ENCODE assay signal across 5 cellular contexts in the genomic region with DNA sequence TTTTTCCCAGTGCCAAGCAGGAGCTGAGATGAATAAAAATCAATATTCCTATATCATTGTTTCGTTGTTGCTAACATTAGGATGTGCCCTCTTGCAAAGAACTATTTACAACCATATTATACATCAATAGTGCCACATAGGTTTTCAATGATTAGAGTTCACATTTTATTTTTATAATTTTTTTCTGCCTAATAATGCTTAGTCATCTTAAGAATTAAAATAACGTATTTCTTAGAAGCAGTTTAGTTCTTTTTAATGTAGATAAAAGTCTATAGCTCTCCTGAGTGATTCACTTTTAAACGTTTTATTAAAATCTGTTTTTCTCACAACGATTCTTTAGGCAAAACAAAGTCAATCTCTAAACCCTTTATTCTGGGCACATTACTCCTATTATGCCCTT.
"Had no signal": no experiment of that assay in that cellular context is flagged by ENCODE, and none has a peak within 500 bp of the region (broad histone marks: within the 10 kb centered on the region; RNA-seq: fewer than 3 reads in every experiment).

No MANE protein-coding gene starts in this region.

- H3K4me2 ChIP-seq: KMS-11 had no signal

- H3K9ac ChIP-seq: KMS-11 had no signal

- DNase-seq: Karpas-422, KBM-7, KG1 had no signal

- H3K27ac ChIP-seq: HL-60, KMS-11 had no signal
